ENCODE assay signal across 8 cellular contexts in genomic region chr16:2682209-2683021, GRCh38. TPM values are rescaled to one million over a fixed set of nuclear protein-coding genes. Genes with fewer than 3 reads are reported as not detected.
DNase-seq lines count a peak whose midpoint lies in the region; ATAC-seq and TF ChIP-seq lines count a peak whose summit lies in the region.

TSS of gene KCTD5 (plus strand) at chr16:2682523. CDS start at chr16:2682549, 26 bp downstream.

- H3K27me3 ChIP-seq in spleen (replicated peaks in 1 of 7): no peaks in the 10 kb centered on the region

- H3K4me3 ChIP-seq in AG04449 (ENCODE audit: low read depth, low read length): peak within 1 kb of the TSS; percentile 89
- peak within 1 kb of the TSS; percentile 64 to 97 (median 86) for H3K4me3 ChIP-seq in spleen

- peaks cover 19 to 45% (median 38%) of the 10 kb centered on the region in 6 donors for H3K4me1 ChIP-seq in spleen

- peak within 1 kb of the TSS; percentile 82 to 96 (median 88) for H3K27ac ChIP-seq in spleen

- peaks cover 0 to 7% (median 0%) of the 10 kb centered on the region in 6 donors for H3K36me3 ChIP-seq in spleen

- no peaks in the 10 kb centered on the region for H3K9me3 ChIP-seq in spleen

- 0 to 1% (median 1%) methylated on average over 44 to 73 of the region's 73 CpGs for WGBS in spleen, 5 donors

- peak; percentile 79 for ATAC-seq in HG03280 (IDR thresholded peaks at IDR 0.05; ENCODE audit: unreplicated experiment)

- DNase-seq in AG04449 (ENCODE audit: low read depth, low spot score) (peak; percentile 68), NCI-H446 (lab: John Stamatoyannopoulos, UW) (peak; percentile 93 to 95), inferior parietal cortex (ENCODE audit: extremely low spot score) (peak; percentile 98), spleen (peak; percentile 98)
- peak; percentile 95 for DNase-seq in activated CD4-positive, CD25-positive, alpha-beta regulatory T cell treated with anti-CD3 and anti-CD28 coated beads, Interleukin-2, amount 50 U/mL, for 16 hours (ENCODE audit: low read depth, low spot score)
- peak; percentile 93 for DNase-seq in central memory CD4-positive, alpha-beta T cell

- TF ChIP-seq CTCF in AG04449 (IDR thresholded peaks at IDR 0.05; ENCODE audit: insufficient read depth, low read length, missing control alignments) (no peak), spleen (IDR thresholded peaks at IDR 0.05 in 8 of 11, conservative IDR thresholded peaks at IDR 0.05 in 3 of 11) (peak in 3 of 11 experiments; percentile 18 to 35 (median 35))

- TF ChIP-seq POLR2A in GM18951 (IDR thresholded peaks at IDR 0.05; ENCODE audit: extremely low read depth, insufficient read depth, insufficient read length) (peak; percentile 97), spleen (IDR thresholded peaks at IDR 0.05) (peak in 2 of 3 donors; percentile 71 to 93)

- POLR2A ChIA-PET in AG04449 (lab: Yijun Ruan, JAX): interaction anchor here (0.6 to 1.4 kb wide), 15 partner anchors 9 to 1261 kb away, joined by 3 to 15 read pairs (median 3); partner anchors contain the start of genes PRSS27 and TRAF7

- CTCF ChIA-PET in AG04449 (lab: Yijun Ruan, JAX): no interaction called here

- in situ Hi-C loops in GM18951 (cut with MboI; ENCODE audit: low sequenced_read_pairs, unreplicated experiment): no loop called here

- intact Hi-C loops in spleen (cut with DNase I; ENCODE audit: low total_unique reads): no loop called here

RNA-seq across cellular contexts. Expression of gene KCTD5, which starts in this region (rescaled TPM):
- 10 to 100 TPM; 20.5 to 32.1 (median 28.2) TPM for total RNA-seq in spleen
- polyA plus RNA-seq in spleen: 10 to 100 TPM; 13.1 to 24.1 (median 19.2) TPM

Comparison
In these comparisons a context has a peak if more than half of its experiments do, and no peak if none do; other contexts are left out.
1. Peak in every context shown above with its lines: DNase-seq, ATAC-seq, H3K4me3 ChIP-seq and H3K27ac ChIP-seq.